Comparison of ENCODE assay signal across 26 cellular contexts in genomic region chr12:106889950-106890626, GRCh38.
"Had no signal": no experiment of that assay in that cellular context is flagged by ENCODE, and none has a peak within 500 bp of the region (broad histone marks: within the 10 kb centered on the region; RNA-seq: fewer than 3 reads in every experiment).

No MANE protein-coding gene starts in this region.

- H2AFZ ChIP-seq: hepatocyte had no signal

- H3K4me1 ChIP-seq: colonic mucosa, esophagus muscularis mucosa, foreskin keratinocyte, gastroesophageal sphincter, prostate gland, right atrium auricular region, sigmoid colon, stomach, testis, tibial artery had no signal

- H3K79me2 ChIP-seq: hepatocyte had no signal

- H3K4me3 ChIP-seq: colonic mucosa, esophagus muscularis mucosa, gastroesophageal sphincter, heart left ventricle, hepatocyte, prostate gland, right atrium auricular region, sigmoid colon, stomach, testis, tibial artery had no signal

- H3K36me3 ChIP-seq: colonic mucosa, prostate gland had no signal

- FAIRE-seq: endothelial cell of umbilical vein, islet of Langerhans, urothelium cell line had no signal

- H3K27ac ChIP-seq: colonic mucosa, esophagus muscularis mucosa, foreskin keratinocyte, gastroesophageal sphincter, heart left ventricle, prostate gland, right atrium auricular region, sigmoid colon, stomach, testis, tibial artery had no signal

- H3K9me3 ChIP-seq: colonic mucosa, esophagus muscularis mucosa, gastroesophageal sphincter, heart left ventricle, prostate gland, right atrium auricular region, sigmoid colon, stomach, testis, tibial artery had no signal

- H3K27me3 ChIP-seq: colonic mucosa, esophagus muscularis mucosa, foreskin keratinocyte, gastroesophageal sphincter, hepatocyte, right atrium auricular region, sigmoid colon, stomach, testis, tibial artery had no signal

- DNase-seq: colonic mucosa; effector memory CD4-positive, alpha-beta T cell; foreskin keratinocyte; heart left ventricle; left cardiac atrium; mammary epithelial cell; mesendoderm; midbrain; naive thymus-derived CD4-positive, alpha-beta T cell; nephron progenitor cell; sigmoid colon; stimulated activated CD4-positive, alpha-beta T cell treated with anti-CD3 and anti-CD28 coated beads, Interleukin-2, amount 100 ng/mL, for 24 hours; stimulated activated CD4-positive, alpha-beta T cell treated with anti-CD3 and anti-CD28 coated beads, Interleukin-4, amount 100 ng/mL, for 24 hours; stimulated activated naive CD4-positive, alpha-beta T cell treated with Interleukin-2 at 50 U/mL for 16 hours; stomach; testis; tibial artery had no signal

- ATAC-seq: foreskin keratinocyte; gastroesophageal sphincter; heart left ventricle; left cardiac atrium; naive thymus-derived CD4-positive, alpha-beta T cell; stimulated activated effector memory CD8-positive, alpha-beta T cell treated with anti-CD3 and anti-CD28 coated beads, Interleukin-12 subunit alpha, Interleukin-12 subunit beta, amount 100 ng/mL, for 72 hours had no signal

- H3K4me2 ChIP-seq: hepatocyte had no signal
